Comparison of ENCODE assay signal across 18 cellular contexts in genomic region chr4:71290481-71290880, GRCh38. TPM values are rescaled to one million over a fixed set of nuclear protein-coding genes. Genes with fewer than 3 reads are reported as not detected.
"Had no signal": no experiment of that assay in that cellular context is flagged by ENCODE, and none has a peak within 500 bp of the region (broad histone marks: within the 10 kb centered on the region; RNA-seq: fewer than 3 reads in every experiment).

No MANE protein-coding gene starts in this region.

- H3K4me1 ChIP-seq: breast epithelium, right atrium auricular region, suprapubic skin had no signal

- H2AFZ ChIP-seq: hepatocyte had no signal

- H3K4me3 ChIP-seq: breast epithelium, esophagus squamous epithelium, hepatocyte, right atrium auricular region, skin epidermis, suprapubic skin had no signal

- H3K79me2 ChIP-seq: hepatocyte had no signal

- H3K36me3 ChIP-seq: breast epithelium, esophagus squamous epithelium, right atrium auricular region, suprapubic skin had no signal

- H3K27me3 ChIP-seq: breast epithelium, esophagus squamous epithelium, hepatocyte, right atrium auricular region, suprapubic skin had no signal

- H3K9me3 ChIP-seq: breast epithelium, esophagus squamous epithelium, right atrium auricular region, suprapubic skin had no signal

- H3K4me2 ChIP-seq: hepatocyte had no signal

- ATAC-seq: activated T-cell treated with anti-CD3 and anti-CD28 coated beads, Interleukin-2, amount 50 U/mL, for 4 hours; SK-N-SH treated with all-trans-retinoic acid at 6 μM for 48 hours had no signal

- DNase-seq: activated CD4-positive, alpha-beta T cell treated with anti-CD3 and anti-CD28 coated beads, Interleukin-2, amount 50 U/mL, for 1 hour; activated CD4-positive, CD25-positive, alpha-beta regulatory T cell treated with anti-CD3 and anti-CD28 coated beads, Interleukin-2, amount 50 U/mL, for 72 hours; activated CD8-positive, alpha-beta memory T cell treated with anti-CD3 and anti-CD28 coated beads, Interleukin-2, amount 50 U/mL, for 4 hours; activated naive CD4-positive, alpha-beta T cell treated with anti-CD3 and anti-CD28 coated beads for 36 hours; activated T-cell treated with anti-CD3 and anti-CD28 coated beads, Interleukin-2, amount 50 U/mL, for 4 hours; effector CD8-positive, alpha-beta T cell; esophagus squamous epithelium; left cardiac atrium; mesendoderm; nephron progenitor cell; T1000 had no signal

- H3K27ac ChIP-seq: breast epithelium, hepatocyte, right atrium auricular region, skin epidermis, suprapubic skin had no signal

RNA-seq across cellular contexts. Expression of gene SLC4A4, which starts 48.3 kb away (rescaled TPM):
- total RNA-seq: activated naive CD4-positive, alpha-beta T cell treated with anti-CD3 and anti-CD28 coated beads for 36 hours; endothelial cell of umbilical vein had no signal
- polyA plus RNA-seq: endothelial cell of umbilical vein had no signal
